Comparison of ENCODE assay signal across 8 cellular contexts in genomic region chr12:122123051-122123760, GRCh38. TPM values are rescaled to one million over a fixed set of nuclear protein-coding genes. Genes with fewer than 3 reads are reported as not detected.
DNase-seq lines count a peak whose midpoint lies in the region; ATAC-seq and TF ChIP-seq lines count a peak whose summit lies in the region.

No MANE protein-coding gene starts in this region.

- peak; percentile 95 for TF ChIP-seq CTCF in CD4-positive, alpha-beta T cell (IDR thresholded peaks at IDR 0.05)
- TF ChIP-seq CTCF in Panc1 (IDR thresholded peaks at IDR 0.05), result peak; percentile 85
- TF ChIP-seq CTCF in neural crest cell (conservative IDR thresholded peaks at IDR 0.05), result peak; percentile 84

- no peaks in the 10 kb centered on the region for H3K9me3 ChIP-seq in CD4-positive, alpha-beta T cell (ENCODE audit: control insufficient read depth, low read length)
- H3K9me3 ChIP-seq in Panc1 (ENCODE audit: control insufficient read depth, insufficient read depth, low read depth, low read length) (no peaks in the 10 kb centered on the region), stomach smooth muscle (ENCODE audit: control insufficient read depth in 2 of 2, low read length in 2 of 2) (no peaks in the 10 kb centered on the region)

- intact Hi-C loops in CD4-positive, alpha-beta T cell (cut with DNase I, micrococcal nuclease), result loop anchor here (1.0 to 5.0 kb wide), 6 partner anchors 41 to 205 kb away; partner anchors contain the start of genes CFAP251 (in 2 of the 2) and MLXIP (in 1 of the 2)
- intact Hi-C loops in Panc1 (cut with micrococcal nuclease; ENCODE audit: unreplicated experiment), result loop anchor here (2.0 kb wide), 1 partner anchor 68 kb away; no protein-coding TSS in a partner anchor

- POLR2A ChIA-PET in CD4-positive, alpha-beta T cell (lab: Charles Lee), result interaction anchor here (0.9 to 1.6 kb wide), 5 partner anchors 15 to 71 kb away, joined by 3 to 7 read pairs (median 5); partner anchors contain the start of gene MLXIP
- POLR2A ChIA-PET in Panc1 (lab: Charles Lee), result interaction anchor here (0.7 kb wide), 1 partner anchor 54 kb away, joined by 4 read pairs; no protein-coding TSS in a partner anchor

- H3K36me3 ChIP-seq in Panc1 (ENCODE audit: control insufficient read depth, insufficient read depth, low read length) (0 out of 2 replicates have a peak, but pooled peaks cover 2% of the 10 kb centered on the region), stomach smooth muscle (ENCODE audit: control insufficient read depth in 2 of 2, insufficient read depth in 2 of 2, low read length in 2 of 2) (peaks cover 7 to 10% of the 10 kb centered on the region in 2 donors)

- H3K9me3 Mint-ChIP-seq in CD4-positive, alpha-beta T cell, result no peaks in the 10 kb centered on the region
- no peaks in the 10 kb centered on the region for H3K9me3 Mint-ChIP-seq in neural crest cell

- peaks cover 26% of the 10 kb centered on the region for H3K36me3 Mint-ChIP-seq in CD4-positive, alpha-beta T cell (ENCODE audit: low read depth)
- no peaks in the 10 kb centered on the region for H3K36me3 Mint-ChIP-seq in neural crest cell (ENCODE audit: low read depth)

- peak overlapping the region; percentile 69 for H3K27ac Mint-ChIP-seq in CD4-positive, alpha-beta T cell
- H3K27ac Mint-ChIP-seq in neural crest cell (ENCODE audit: unreplicated experiment), result no peak overlapping the region

- ATAC-seq in CD4-positive, alpha-beta T cell (ENCODE audit: poor library complexity), result peak; percentile 79
- peak; percentile 79 for ATAC-seq in Panc1
- no peak for ATAC-seq in HG03108 (IDR thresholded peaks at IDR 0.05; ENCODE audit: unreplicated experiment)

- H3K4me3 Mint-ChIP-seq in CD4-positive, alpha-beta T cell, result peak overlapping the region; percentile 68
- H3K4me3 Mint-ChIP-seq in neural crest cell, result no peak overlapping the region

- peaks cover 39% of the 10 kb centered on the region for H3K4me1 Mint-ChIP-seq in CD4-positive, alpha-beta T cell (ENCODE audit: low read depth)
- peaks cover 28% of the 10 kb centered on the region for H3K4me1 Mint-ChIP-seq in neural crest cell

- in situ Hi-C loops in Panc1 (cut with HindIII; ENCODE audit: low pct_unique_long_range_greater_than_20kb, low sequenced_read_pairs), result no loop called here

- H3K4me1 ChIP-seq in Panc1 (ENCODE audit: control insufficient read depth, insufficient read depth, low read length), result peaks cover 58% of the 10 kb centered on the region
- peaks cover 43% of the 10 kb centered on the region for H3K4me1 ChIP-seq in stomach smooth muscle (ENCODE audit: control insufficient read depth, insufficient read depth, low read length)

- BruUV-seq in Panc1 (replicated peaks; lab: Mats Ljungman, UMichigan), result no TSS peak

- H3K27ac ChIP-seq in CD4-positive, alpha-beta T cell (ENCODE audit: low read depth, low read length), result no peak overlapping the region
- H3K27ac ChIP-seq in Panc1 (ENCODE audit: low read length), result peak overlapping the region; percentile 87
- peak overlapping the region; percentile 49 for H3K27ac ChIP-seq in stomach smooth muscle (ENCODE audit: low read length)

- no peak overlapping the region for H3K4me3 ChIP-seq in Panc1 (ENCODE audit: low read depth in 2 of 2, low read length in 2 of 2)
- H3K4me3 ChIP-seq in stomach smooth muscle (ENCODE audit: low read length in 2 of 2), result peak overlapping the region; percentile 10 to 55

- DNase-seq in CD4-positive, alpha-beta T cell, result peak; percentile 53 to 70 (median 64)
- peak; percentile 88 for DNase-seq in HT-29 (ENCODE audit: low spot score)
- DNase-seq in Panc1 (ENCODE audit: low read depth, low spot score), result no peak
- peak; percentile 83 to 85 for DNase-seq in activated T-cell treated with anti-CD3 and anti-CD28 coated beads, Interleukin-2, amount 50 U/mL, for 48 hours
- DNase-seq in fibroblast of peridontal ligament (ENCODE audit: extremely low read depth), result peak; percentile 80
- DNase-seq in neural crest cell (ENCODE audit: low read depth, low spot score), result peak; percentile 89

- CTCF ChIA-PET in CD4-positive, alpha-beta T cell (lab: Charles Lee), result interaction anchor here (0.8 to 4.4 kb wide), 12 partner anchors 12 to 83 kb away, joined by 3 to 43 read pairs (median 4); no protein-coding TSS in a partner anchor
- CTCF ChIA-PET in Panc1 (lab: Charles Lee), result interaction anchor here (0.6 to 1.3 kb wide), 13 partner anchors 10 to 1366 kb away, joined by 3 to 8 read pairs (median 5); no protein-coding TSS in a partner anchor

- H3K27me3 Mint-ChIP-seq in CD4-positive, alpha-beta T cell, result no peaks in the 10 kb centered on the region
- H3K27me3 Mint-ChIP-seq in neural crest cell (ENCODE audit: low read depth), result no peaks in the 10 kb centered on the region

- no peaks in the 10 kb centered on the region for H3K27me3 ChIP-seq in CD4-positive, alpha-beta T cell (ENCODE audit: control insufficient read depth, insufficient read depth, low read length)
- H3K27me3 ChIP-seq in Panc1 (ENCODE audit: control insufficient read depth, insufficient read depth, low read length) (no peaks in the 10 kb centered on the region), stomach smooth muscle (ENCODE audit: control insufficient read depth in 1 of 2, insufficient read depth in 2 of 2, low read length in 2 of 2) (no peaks in the 10 kb centered on the region)

- peak overlapping the region; percentile 7 to 60 for H3K9ac ChIP-seq in stomach smooth muscle (ENCODE audit: low read length in 2 of 2)

RNA-seq across cellular contexts. Expression of gene MLXIP, which starts 44.6 kb away (rescaled TPM):
- 10 to 100 TPM; 98.0 to 99.3 TPM for total RNA-seq in CD4-positive, alpha-beta T cell
- total RNA-seq in HT-29 (2014; rRNA removed; shearing (Covaris generic)), result 22.8 and 31.3 TPM in 2 replicates
- total RNA-seq in Panc1 (2021; ENCODE audit: unreplicated experiment) (124 TPM), neural crest cell (39.8 and 44.5 TPM in 2 replicates)
- 115 TPM for polyA plus RNA-seq in Panc1 (2012; ENCODE audit: insufficient read length)

RNA-seq across cellular contexts. Expression of gene IL31, which starts 50.8 kb away (rescaled TPM):
- not detected for total RNA-seq in CD4-positive, alpha-beta T cell
- not detected in 2 replicates for total RNA-seq in HT-29 (2014; rRNA removed; shearing (Covaris generic))
- total RNA-seq in Panc1 (2021; ENCODE audit: unreplicated experiment), result not detected
- polyA plus RNA-seq in Panc1 (2012; ENCODE audit: insufficient read length), result not detected
- not detected in 2 replicates for total RNA-seq in neural crest cell

RNA-seq across cellular contexts. Expression of gene LRRC43, which starts 59.7 kb away (rescaled TPM):
- not detected for total RNA-seq in CD4-positive, alpha-beta T cell
- not detected in 2 replicates for total RNA-seq in HT-29 (2014; rRNA removed; shearing (Covaris generic))
- total RNA-seq in Panc1 (2021; ENCODE audit: unreplicated experiment) (1.5 TPM), neural crest cell (1.1 and 1.7 TPM in 2 replicates)
- 1.4 TPM for polyA plus RNA-seq in Panc1 (2012; ENCODE audit: insufficient read length)

Comparison
In these comparisons a context has a peak if more than half of its experiments do, and no peak if none do; other contexts are left out.
1. H3K4me3 ChIP-seq: peak in stomach smooth muscle (2 of 2); none in Panc1 (0 of 2).
2. Peak in every context shown above with its lines, with median percentiles within 50 percentile points of each other: CTCF ChIP-seq.